1 cellular context compared by ENCODE assay signal in the genomic region with DNA sequence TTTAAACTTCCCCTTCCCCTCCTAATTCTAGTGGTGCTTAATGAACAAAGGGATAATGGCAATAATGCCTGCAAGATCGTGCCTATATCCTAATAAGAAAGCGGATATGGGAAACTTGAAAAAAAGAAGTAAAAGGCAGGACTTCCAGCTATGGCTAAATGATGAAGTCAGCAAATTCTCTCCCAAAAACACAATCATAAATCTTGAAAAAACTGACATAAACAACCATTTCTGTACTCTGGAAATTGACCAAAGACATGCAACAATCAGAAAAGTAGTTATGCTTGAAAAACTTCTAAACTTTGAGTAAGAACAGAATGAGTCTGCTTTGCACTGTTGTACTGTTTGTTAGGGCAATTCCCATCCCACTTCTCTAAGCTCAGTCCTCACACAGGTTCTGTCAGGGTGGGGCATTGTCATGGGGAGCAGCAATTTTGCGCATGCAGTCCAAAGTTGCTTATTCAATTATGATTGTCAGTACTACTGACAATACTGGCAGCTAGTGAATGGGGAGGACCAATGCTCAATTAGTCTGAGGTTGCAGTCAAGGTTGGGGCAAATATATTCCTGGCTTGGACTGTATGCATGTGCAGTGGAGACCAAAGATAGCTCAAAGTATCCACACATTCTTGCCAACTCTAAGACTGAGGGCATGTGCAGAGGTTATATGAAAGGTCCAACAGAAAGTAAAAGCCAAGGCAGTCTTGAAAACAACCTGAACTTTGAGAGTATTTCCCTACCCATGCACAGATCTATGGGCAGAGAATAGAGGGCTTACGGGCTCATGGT.
TF ChIP-seq lines count a peak whose summit lies in the region.

No MANE protein-coding gene starts in this region.

TF ChIP-seq in IMR-90, 13 proteins besides CTCF, POLR2A, EP300 and RAD21:
- TF ChIP-seq USF2 (IDR thresholded peaks at IDR 0.05; ENCODE audit: low read depth, low read length) (no peak), MAFK (IDR thresholded peaks at IDR 0.05; ENCODE audit: low read depth, low read length) (peak; percentile 91)
TF ChIP-seq in IMR-90: peak in this region for 1.
